Comparison of ENCODE assay signal across 1 cellular context in genomic region chr6:31859923-31860322, GRCh38.
TF ChIP-seq lines count a peak whose summit lies in the region.

No MANE protein-coding gene starts in this region.

TF ChIP-seq in HepG2, 621 proteins besides CTCF, POLR2A, EP300 and RAD21:
- TF ChIP-seq POLR2AphosphoS5 (IDR thresholded peaks at IDR 0.05; ENCODE audit: low read depth, low read length) (0 out of 2 replicates have a peak, but pooled peaks have one; percentile 5), REST (IDR thresholded peaks at IDR 0.05; ENCODE audit: borderline replicate concordance in 1 of 2, low read depth in 1 of 2, low read length in 2 of 2) (no peak), ZNF687 (CRISPR knock-in tag; IDR thresholded peaks at IDR 0.05) (peak; percentile 35; the same call in 1 of the 2 replicates), AGO2 (optimal IDR thresholded peaks at IDR 0.05; ENCODE audit: low read depth, low read length) (peak; percentile 12)
